37 cellular contexts compared by ENCODE assay signal in genomic region chr6:109840796-109841195, GRCh38.
"Had no signal": no experiment of that assay in that cellular context is flagged by ENCODE, and none has a peak within 500 bp of the region (broad histone marks: within the 10 kb centered on the region; RNA-seq: fewer than 3 reads in every experiment).

No MANE protein-coding gene starts in this region.

- H3K27ac Mint-ChIP-seq: activated CD8-positive, alpha-beta T cell treated with anti-CD3 and anti-CD28 coated beads for 36 hours; activated naive CD8-positive, alpha-beta T cell treated with anti-CD3 and anti-CD28 coated beads for 36 hours; activated T-cell treated with anti-CD3 and anti-CD28 coated beads, Interleukin-2, amount 50 U/mL, for 72 hours; activated T-helper 17 cell treated with anti-CD3 and anti-CD28 coated beads, Interleukin-2, amount 50 U/mL, for 72 hours had no signal

- H3K27me3 Mint-ChIP-seq: activated CD8-positive, alpha-beta T cell treated with anti-CD3 and anti-CD28 coated beads for 36 hours; activated naive CD8-positive, alpha-beta T cell treated with anti-CD3 and anti-CD28 coated beads for 36 hours; activated T-helper 17 cell treated with anti-CD3 and anti-CD28 coated beads, Interleukin-2, amount 50 U/mL, for 72 hours; central memory CD8-positive, alpha-beta T cell had no signal

- H3K9me3 Mint-ChIP-seq: activated CD8-positive, alpha-beta T cell treated with anti-CD3 and anti-CD28 coated beads for 36 hours; activated naive CD8-positive, alpha-beta T cell treated with anti-CD3 and anti-CD28 coated beads for 36 hours; activated T-cell treated with anti-CD3 and anti-CD28 coated beads, Interleukin-2, amount 50 U/mL, for 72 hours; activated T-helper 17 cell treated with anti-CD3 and anti-CD28 coated beads, Interleukin-2, amount 50 U/mL, for 72 hours; central memory CD8-positive, alpha-beta T cell had no signal

- H3K4me3 ChIP-seq: cardiac muscle cell had no signal

- H3K36me3 Mint-ChIP-seq: activated naive CD8-positive, alpha-beta T cell treated with anti-CD3 and anti-CD28 coated beads for 36 hours had no signal

- DNase-seq: activated CD4-positive, alpha-beta T cell treated with anti-CD3 and anti-CD28 coated beads for 1 hour; activated CD4-positive, alpha-beta T cell treated with anti-CD3 and anti-CD28 coated beads for 48 hours; activated CD4-positive, CD25-positive, alpha-beta regulatory T cell; activated CD8-positive, alpha-beta T cell treated with anti-CD3 and anti-CD28 coated beads for 36 hours; activated effector memory CD4-positive, alpha-beta T cell treated with anti-CD3 and anti-CD28 coated beads, Interleukin-2, amount 50 U/mL, for 16 hours; activated naive CD4-positive, alpha-beta T cell; activated naive CD4-positive, alpha-beta T cell treated with anti-CD3 and anti-CD28 coated beads, Interleukin-2, amount 50 U/mL, for 16 hours; activated naive CD8-positive, alpha-beta T cell treated with anti-CD3 and anti-CD28 coated beads for 36 hours; activated T-cell treated with anti-CD3 and anti-CD28 coated beads, Interleukin-2, amount 50 U/mL, for 1 hour; activated T-cell treated with anti-CD3 and anti-CD28 coated beads, Interleukin-2, amount 50 U/mL, for 72 hours; amniotic stem cell; aorta; Kasumi-1; MM.1S; MV-4-11; NCI-H1092; NCI-H1436 treated with DMSO at 0.1 percent for 48 hours; NCI-H1694 treated with DMSO at 0.1 percent for 48 hours; NCI-H2029 treated with DMSO at 0.1 percent for 48 hours; NCI-H2107; NCI-H2171; NCI-H510A; NCI-H526; NCI-H748 treated with DMSO at 0.1 percent for 48 hours; NK-92 treated with Interleukin-12 subunit alpha and Interleukin-12 subunit beta, amount 100 ng/mL, for 24 hours; PC-3; SIG-M5; SW 1271; T-helper 1 cell; T-helper 2 cell; T-helper 9 cell had no signal

- ATAC-seq: activated CD8-positive, alpha-beta T cell treated with anti-CD3 and anti-CD28 coated beads for 36 hours; activated T-cell treated with anti-CD3 and anti-CD28 coated beads, Interleukin-2, amount 50 U/mL, for 72 hours; activated T-helper 17 cell treated with anti-CD3 and anti-CD28 coated beads, Interleukin-2, amount 50 U/mL, for 72 hours; PC-3; Right ventricle myocardium inferior had no signal

- H3K27me3 ChIP-seq: cardiac muscle cell had no signal

- H3K4me1 Mint-ChIP-seq: activated naive CD8-positive, alpha-beta T cell treated with anti-CD3 and anti-CD28 coated beads for 36 hours; activated T-helper 17 cell treated with anti-CD3 and anti-CD28 coated beads, Interleukin-2, amount 50 U/mL, for 72 hours; central memory CD8-positive, alpha-beta T cell had no signal

- H3K36me3 ChIP-seq: cardiac muscle cell had no signal

- H3K4me3 Mint-ChIP-seq: activated CD8-positive, alpha-beta T cell treated with anti-CD3 and anti-CD28 coated beads for 36 hours; activated naive CD8-positive, alpha-beta T cell treated with anti-CD3 and anti-CD28 coated beads for 36 hours; activated T-cell treated with anti-CD3 and anti-CD28 coated beads, Interleukin-2, amount 50 U/mL, for 72 hours; activated T-helper 17 cell treated with anti-CD3 and anti-CD28 coated beads, Interleukin-2, amount 50 U/mL, for 72 hours; central memory CD8-positive, alpha-beta T cell had no signal

- H3K27ac ChIP-seq: cardiac muscle cell, RWPE1, VCaP had no signal
